Comparison of ENCODE assay signal across 21 cellular contexts in genomic region chr4:65063601-65064000, GRCh38.
"Had no signal": no experiment of that assay in that cellular context is flagged by ENCODE, and none has a peak within 500 bp of the region (broad histone marks: within the 10 kb centered on the region; RNA-seq: fewer than 3 reads in every experiment).

No MANE protein-coding gene starts in this region.

- H3K27me3 ChIP-seq: dorsolateral prefrontal cortex, esophagus muscularis mucosa, foreskin keratinocyte, gastroesophageal sphincter, heart left ventricle, hepatocyte, left lung had no signal

- H3K9me3 ChIP-seq: esophagus muscularis mucosa, gastroesophageal sphincter, heart left ventricle, left lung, lower lobe of right lung, mucosa of descending colon had no signal

- H3K27ac ChIP-seq: coronary artery, dorsolateral prefrontal cortex, esophagus muscularis mucosa, foreskin keratinocyte, gastroesophageal sphincter, heart left ventricle, hepatocyte, left lung, lower lobe of right lung had no signal

- DNase-seq: dermis blood vessel endothelial cell; dorsolateral prefrontal cortex; effector CD4-positive, alpha-beta T cell; effector memory CD4-positive, alpha-beta T cell; foreskin keratinocyte; heart left ventricle; hypothalamus; immature natural killer cell; islet precursor cell; kidney; kidney glomerular epithelial cell; left cardiac atrium; left lung; left ventricle myocardium superior; lower lobe of right lung; mesenchymal stem cell; mucosa of descending colon had no signal

- H3K4me3 ChIP-seq: coronary artery, dorsolateral prefrontal cortex, esophagus muscularis mucosa, gastroesophageal sphincter, heart left ventricle, hepatocyte, left lung, lower lobe of right lung, mucosa of descending colon had no signal

- H3K4me1 ChIP-seq: esophagus muscularis mucosa, foreskin keratinocyte, gastroesophageal sphincter, heart left ventricle, left lung, lower lobe of right lung had no signal

- ATAC-seq: foreskin keratinocyte, gastroesophageal sphincter, heart left ventricle, left cardiac atrium, left lung, left ventricle myocardium superior, lower lobe of right lung, mucosa of descending colon had no signal

- H3K36me3 ChIP-seq: esophagus muscularis mucosa, gastroesophageal sphincter, heart left ventricle, left lung, lower lobe of right lung had no signal
